Comparison of ENCODE assay signal across 9 cellular contexts in genomic region chr2:199704358-199705238, GRCh38.
DNase-seq lines count a peak whose midpoint lies in the region; ATAC-seq and TF ChIP-seq lines count a peak whose summit lies in the region.
"Had no signal": no experiment of that assay in that cellular context is flagged by ENCODE, and none has a peak within 500 bp of the region (broad histone marks: within the 10 kb centered on the region; RNA-seq: fewer than 3 reads in every experiment).

No MANE protein-coding gene starts in this region.

- ATAC-seq in GM23338 (peak; percentile 97), HG03469 (IDR thresholded peaks at IDR 0.05; ENCODE audit: unreplicated experiment) (no peak)

- peak; percentile 12 for DNase-seq in NCI-H1436 (lab: John Stamatoyannopoulos, UW)
- DNase-seq in NCI-H1436 treated with DMSO at 0.1 percent for 48 hours (lab: John Stamatoyannopoulos, UW) = no peak
- DNase-seq in GM23338 (ENCODE audit: low spot score) = peak; percentile 79
- peak; percentile 13 for DNase-seq in NCI-H2227 treated with DMSO at 0.1 percent for 48 hours (lab: John Stamatoyannopoulos, UW)
- peak; percentile 22 to 67 (median 36) for DNase-seq in adrenal gland
- DNase-seq in inferior parietal cortex (ENCODE audit: extremely low spot score) = peak; percentile 51
- DNase-seq in ecto neural progenitor cell (ENCODE audit: low spot score) = no peak

- no peak overlapping the region for H3K4me3 Mint-ChIP-seq in GM23338

- H3K4me1 ChIP-seq in GM23338 (ENCODE audit: insufficient read depth) = no peaks in the 10 kb centered on the region
- H3K4me1 ChIP-seq in adrenal gland (replicated peaks in 1 of 2) = no peaks in the 10 kb centered on the region
- H3K4me1 ChIP-seq: BLaER1 had no signal

- intact Hi-C loops in adrenal gland (cut with DNase I) = loop anchor here in 1 of 2 donors (2.0 kb wide), 1 partner anchor 156 kb away; no protein-coding TSS in a partner anchor

- H3F3A ChIP-seq in GM23338 (replicated peaks; ENCODE audit: low read depth) = no peaks in the 10 kb centered on the region

- no peak overlapping the region for H3K4me2 ChIP-seq in GM23338
- H3K4me2 ChIP-seq: BLaER1 had no signal

- no peaks in the 10 kb centered on the region for H3K79me2 ChIP-seq in GM23338 (replicated peaks; ENCODE audit: insufficient read depth)

- peaks cover 0 to 6% (median 0%) of the 10 kb centered on the region in 3 donors for H3K9me3 ChIP-seq in adrenal gland (replicated peaks in 1 of 3)
- H3K9me3 ChIP-seq: BLaER1 had no signal

- peak overlapping the region; percentile 76 for H2AFZ ChIP-seq in GM23338

- no peaks in the 10 kb centered on the region for H3K27me3 Mint-ChIP-seq in GM23338 (ENCODE audit: insufficient read depth, low read depth, poor library complexity)

- H3K36me3 ChIP-seq in GM23338 (ENCODE audit: insufficient read depth) (no peaks in the 10 kb centered on the region), adrenal gland (replicated peaks in 1 of 2) (no peaks in the 10 kb centered on the region)
- H3K36me3 ChIP-seq: BLaER1 had no signal

- peak; percentile 94 to 95 for TF ChIP-seq CTCF in GM23338 (conservative IDR thresholded peaks at IDR 0.05; ENCODE audit: low read depth in 2 of 2)
- peak; percentile 43 to 74 (median 65) for TF ChIP-seq CTCF in adrenal gland (IDR thresholded peaks at IDR 0.05)

- H3K27me3 ChIP-seq in GM23338 (ENCODE audit: insufficient read depth) = no peaks in the 10 kb centered on the region
- H3K27me3 ChIP-seq in adrenal gland = no peaks in the 10 kb centered on the region
- H3K27me3 ChIP-seq: BLaER1 had no signal

- no peaks in the 10 kb centered on the region for H4K20me1 ChIP-seq in GM23338 (replicated peaks; ENCODE audit: insufficient read depth)
- H4K20me1 ChIP-seq: BLaER1 had no signal

- no peak overlapping the region for H3K27ac Mint-ChIP-seq in GM23338

- peaks cover 5% of the 10 kb centered on the region; the same call in 2 of the 3 replicates for H3K36me3 Mint-ChIP-seq in GM23338 (ENCODE audit: low read depth)

- H3K9me2 ChIP-seq in GM23338 (ENCODE audit: insufficient read depth) = no peaks in the 10 kb centered on the region

- peaks cover 8% of the 10 kb centered on the region for H3K9me3 Mint-ChIP-seq in GM23338

- H3K4me1 Mint-ChIP-seq in GM23338 = no peaks in the 10 kb centered on the region

- H3K27ac ChIP-seq in GM23338 (ENCODE audit: low read depth) (0 out of 2 replicates have a peak overlapping the region, but pooled peaks have one; percentile 27), adrenal gland (no peak overlapping the region)
- H3K27ac ChIP-seq: BLaER1 had no signal

- 74 to 78% (median 76%) methylated on average over 1 of the region's 1 CpG for WGBS in adrenal gland, 4 donors

- H3K4me3 ChIP-seq in GM23338 = no peak overlapping the region
- H3K4me3 ChIP-seq in adrenal gland = no peak overlapping the region
- H3K4me3 ChIP-seq: BLaER1 had no signal

- TF ChIP-seq POLR2A in adrenal gland (IDR thresholded peaks at IDR 0.05) = no peak

TF ChIP-seq in GM23338, 12 proteins besides CTCF, POLR2A, EP300 and RAD21:
- no peak for TF ChIP-seq ZNF462 (CRISPR knock-in tag; IDR thresholded peaks at IDR 0.05)
- TF ChIP-seq EZH2phosphoT487 (IDR thresholded peaks at IDR 0.05; ENCODE audit: unreplicated experiment) = no peak
- TF ChIP-seq ZNF331 (CRISPR knock-in tag; IDR thresholded peaks at IDR 0.05; ENCODE audit: low read depth) = no peak
TF ChIP-seq in GM23338: peak in this region for 0.

Comparison
In these comparisons a context has a peak if more than half of its experiments do, and no peak if none do; other contexts are left out.
1. DNase-seq: peak in NCI-H1436 (single experiment), GM23338 (single experiment), NCI-H2227 treated with DMSO at 0.1 percent for 48 hours (single experiment), adrenal gland (7 of 7) and inferior parietal cortex (single experiment); none in NCI-H1436 treated with DMSO at 0.1 percent for 48 hours (single experiment) and ecto neural progenitor cell (single experiment).